8 cellular contexts compared by ENCODE assay signal in genomic region chr4:38132140-38132673, GRCh38.
A peak's percentile ranks its signal among the peaks of the same experiment; 100 is the strongest.
DNase-seq lines count a peak whose midpoint lies in the region; ATAC-seq and TF ChIP-seq lines count a peak whose summit lies in the region.

No MANE protein-coding gene starts in this region.

- H3K9me2 ChIP-seq in PC-3 (replicated peaks; ENCODE audit: low read length): no peaks in the 10 kb centered on the region

- TF ChIP-seq CTCF in PC-3 (conservative IDR thresholded peaks at IDR 0.05; ENCODE audit: low read depth, low read length): no peak

- BruUV-seq in PC-3 (replicated peaks; lab: Mats Ljungman, UMichigan): no TSS peak

- no peak overlapping the region for H2AFZ ChIP-seq in PC-3 (ENCODE audit: low read length)

- POLR2A ChIA-PET in PC-3 (lab: Charles Lee; ENCODE audit: unreplicated experiment): no interaction called here

- intact Hi-C loops in Right ventricle myocardium superior (cut with DNase I) (no loop called here), sciatic nerve (cut with DNase I) (no loop called here), PC-3 (cut with micrococcal nuclease) (no loop called here)

- H3K4me1 ChIP-seq in PC-3 (ENCODE audit: insufficient read depth, low read length): no peaks in the 10 kb centered on the region

- H3K79me2 ChIP-seq in PC-3 (ENCODE audit: low read length): no peaks in the 10 kb centered on the region

- no peaks in the 10 kb centered on the region for H3K36me3 ChIP-seq in PC-3 (ENCODE audit: low read depth, low read length)

- H3K9ac ChIP-seq in PC-3 (ENCODE audit: low read length): no peak overlapping the region

- ATAC-seq in GM21786 (IDR thresholded peaks at IDR 0.05; ENCODE audit: unreplicated experiment) (peak; percentile 75), Right ventricle myocardium superior (ENCODE audit: poor library complexity) (peak; percentile 75), sciatic nerve (peak; percentile 93), PC-3 (no peak)

- H3K27ac ChIP-seq in PC-3 (ENCODE audit: low read length): no peak overlapping the region

- CTCF ChIA-PET in PC-3 (lab: Charles Lee): no interaction called here

- no peaks in the 10 kb centered on the region for H4K20me1 ChIP-seq in PC-3 (ENCODE audit: low read length)

- H3K27me3 ChIP-seq in PC-3 (ENCODE audit: low read length): no peaks in the 10 kb centered on the region

- no peak overlapping the region for H3K4me2 ChIP-seq in PC-3 (ENCODE audit: low read length)

- no peaks in the 10 kb centered on the region for H3F3A ChIP-seq in PC-3 (ENCODE audit: low read length, unreplicated experiment)

- no peak overlapping the region for H3K4me3 ChIP-seq in PC-3 (ENCODE audit: low read length)

- DNase-seq in DMS53 (lab: John Stamatoyannopoulos, UW) (peak; percentile 85), NCI-H2227 (lab: John Stamatoyannopoulos, UW; ENCODE audit: unreplicated experiment) (peak; percentile 26), Right ventricle myocardium superior (no peak), sciatic nerve (ENCODE audit: low spot score) (no peak), PC-3 (no peak), cortex of kidney (lab: John Stamatoyannopoulos, UW) (no peak)
- DNase-seq in activated gamma-delta T cell treated with anti-CD3 and anti-CD28 coated beads, Interleukin-2, amount 50 U/mL, for 16 hours (ENCODE audit: low read depth): peak; percentile 52

- no peaks in the 10 kb centered on the region for H3K9me3 ChIP-seq in PC-3 (ENCODE audit: low read length)

Comparison
In these comparisons a context has a peak if more than half of its experiments do, and no peak if none do; other contexts are left out.
1. DNase-seq: peak in DMS53 (single experiment), NCI-H2227 (single experiment) and activated gamma-delta T cell treated with anti-CD3 and anti-CD28 coated beads, Interleukin-2, amount 50 U/mL, for 16 hours (single experiment); none in Right ventricle myocardium superior (single experiment), sciatic nerve (single experiment), PC-3 (single experiment) and cortex of kidney (single experiment).